Comparison of ENCODE assay signal across 19 cellular contexts in the genomic region with DNA sequence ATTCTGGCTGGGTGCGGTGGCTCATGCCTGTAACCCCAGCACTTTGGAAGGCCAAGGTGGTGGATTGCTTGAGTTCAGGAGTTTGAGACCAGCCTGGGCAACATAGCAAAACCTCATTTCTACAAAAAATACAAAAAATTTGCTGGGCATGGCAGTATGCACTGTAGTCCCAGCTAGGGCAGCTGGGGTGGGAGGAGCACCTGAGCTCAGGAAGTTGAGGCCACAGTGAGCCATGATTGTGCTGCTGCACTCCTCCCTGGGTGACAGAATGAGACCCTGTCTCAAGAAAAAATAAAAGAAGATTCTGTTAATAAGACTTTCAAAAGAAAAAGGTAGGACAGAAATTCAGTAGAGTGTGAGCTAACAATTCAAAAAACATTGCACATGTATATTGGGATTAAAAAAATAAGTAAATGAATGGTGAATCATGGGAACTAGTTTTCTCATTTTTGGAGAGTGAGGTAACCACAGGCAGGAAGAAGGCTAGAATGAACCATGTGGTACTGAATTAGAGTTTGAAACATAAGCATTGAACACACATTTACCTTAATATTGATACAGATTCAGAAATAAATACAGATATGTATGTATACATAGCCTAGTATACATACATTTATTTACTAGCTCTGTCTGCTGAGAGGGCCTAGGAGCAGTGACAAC. TPM values are rescaled to one million over a fixed set of nuclear protein-coding genes. Genes with fewer than 3 reads are reported as not detected.
A peak's percentile ranks its signal among the peaks of the same experiment; 100 is the strongest.
DNase-seq lines count a peak whose midpoint lies in the region; ATAC-seq and TF ChIP-seq lines count a peak whose summit lies in the region.
"Had no signal": no experiment of that assay in that cellular context is flagged by ENCODE, and none has a peak within 500 bp of the region (broad histone marks: within the 10 kb centered on the region; RNA-seq: fewer than 3 reads in every experiment).

No MANE protein-coding gene starts in this region.

- peaks cover 11% of the 10 kb centered on the region for H3K36me3 Mint-ChIP-seq in activated CD4-positive, alpha-beta memory T cell treated with anti-CD3 and anti-CD28 coated beads, Interleukin-2, amount 10 ng/mL, durations not matched to agents 7 days and 5 days (ENCODE audit: low read depth)
- peaks cover 28% of the 10 kb centered on the region for H3K36me3 Mint-ChIP-seq in activated CD4-positive, alpha-beta memory T cell treated with anti-CD3 and anti-CD28 coated beads for 36 hours
- peaks cover 7 to 29% (median 12%) of the 10 kb centered on the region in 3 donors for H3K36me3 Mint-ChIP-seq in CD8-positive, alpha-beta memory T cell
- peaks cover 41% of the 10 kb centered on the region for H3K36me3 Mint-ChIP-seq in activated CD8-positive, alpha-beta T cell treated with anti-CD3 and anti-CD28 coated beads for 36 hours (ENCODE audit: low read depth)

- H3K9me3 ChIP-seq in CD8-positive, alpha-beta memory T cell (ENCODE audit: low read length), result no peaks in the 10 kb centered on the region
- peaks cover 9% of the 10 kb centered on the region; the same call in 1 of the 2 replicates for H3K9me3 ChIP-seq in SJCRH30 (replicated peaks)
- H3K9me3 ChIP-seq: Peyer's patch had no signal

- H3K4me3 ChIP-seq in CD8-positive, alpha-beta memory T cell (ENCODE audit: low read length), result no peak overlapping the region
- no peak overlapping the region for H3K4me3 ChIP-seq in SJCRH30
- H3K4me3 ChIP-seq: Peyer's patch had no signal

- no peak overlapping the region for H3K27ac ChIP-seq in CD8-positive, alpha-beta memory T cell (ENCODE audit: low read depth, low read length)
- no peak overlapping the region for H3K27ac ChIP-seq in SJCRH30
- H3K27ac ChIP-seq: Peyer's patch had no signal

- no peak for DNase-seq in activated CD4-positive, alpha-beta memory T cell treated with anti-CD3 and anti-CD28 coated beads, Interleukin-2, amount 10 ng/mL, durations not matched to agents 7 days and 5 days
- DNase-seq in activated CD4-positive, alpha-beta memory T cell treated with anti-CD3 and anti-CD28 coated beads for 36 hours, result no peak
- DNase-seq in CD8-positive, alpha-beta memory T cell, result no peak
- DNase-seq in activated CD8-positive, alpha-beta T cell treated with anti-CD3 and anti-CD28 coated beads for 36 hours, result no peak
- DNase-seq in iris pigment epithelial cell (ENCODE audit: low read depth) (peak; percentile 4), SJCRH30 (no peak), medulla oblongata (ENCODE audit: extremely low spot score) (no peak)
- DNase-seq: DMS 273 treated with DMSO at 0.1 percent for 48 hours, DMS79 treated with DMSO at 0.1 percent for 48 hours, GDM1, NCI-H1105, NCI-H2029 treated with DMSO at 0.1 percent for 48 hours, NCI-H226, NCI-H510A treated with DMSO at 0.1 percent for 48 hours, NCI-H774, Peyer's patch had no signal

- no peak for TF ChIP-seq CTCF in activated CD8-positive, alpha-beta T cell treated with anti-CD3 and anti-CD28 coated beads for 36 hours (IDR thresholded peaks at IDR 0.05)

- POLR2A ChIA-PET in activated CD4-positive, alpha-beta memory T cell treated with anti-CD3 and anti-CD28 coated beads, Interleukin-2, amount 10 ng/mL, durations not matched to agents 7 days and 5 days (lab: Charles Lee), result no interaction called here
- POLR2A ChIA-PET in activated CD4-positive, alpha-beta memory T cell treated with anti-CD3 and anti-CD28 coated beads for 36 hours (lab: Charles Lee), result no interaction called here
- POLR2A ChIA-PET in CD8-positive, alpha-beta memory T cell (lab: Charles Lee), result no interaction called here
- POLR2A ChIA-PET in activated CD8-positive, alpha-beta T cell treated with anti-CD3 and anti-CD28 coated beads for 36 hours (lab: Charles Lee), result no interaction called here

- H3K4me1 Mint-ChIP-seq in activated CD4-positive, alpha-beta memory T cell treated with anti-CD3 and anti-CD28 coated beads, Interleukin-2, amount 10 ng/mL, durations not matched to agents 7 days and 5 days, result peaks cover 23% of the 10 kb centered on the region
- peaks cover 25% of the 10 kb centered on the region for H3K4me1 Mint-ChIP-seq in activated CD4-positive, alpha-beta memory T cell treated with anti-CD3 and anti-CD28 coated beads for 36 hours (ENCODE audit: low read depth)
- peaks cover 44 to 67% (median 63%) of the 10 kb centered on the region in 3 donors for H3K4me1 Mint-ChIP-seq in CD8-positive, alpha-beta memory T cell
- H3K4me1 Mint-ChIP-seq in activated CD8-positive, alpha-beta T cell treated with anti-CD3 and anti-CD28 coated beads for 36 hours (ENCODE audit: low read depth), result peaks cover 26% of the 10 kb centered on the region

- peak overlapping the region; percentile 17 for H3K27ac Mint-ChIP-seq in activated CD4-positive, alpha-beta memory T cell treated with anti-CD3 and anti-CD28 coated beads, Interleukin-2, amount 10 ng/mL, durations not matched to agents 7 days and 5 days
- no peak overlapping the region for H3K27ac Mint-ChIP-seq in activated CD4-positive, alpha-beta memory T cell treated with anti-CD3 and anti-CD28 coated beads for 36 hours
- peak overlapping the region in 3 of 8 donors; percentile 6 to 64 (median 11) for H3K27ac Mint-ChIP-seq in CD8-positive, alpha-beta memory T cell
- peak overlapping the region; percentile 17 for H3K27ac Mint-ChIP-seq in activated CD8-positive, alpha-beta T cell treated with anti-CD3 and anti-CD28 coated beads for 36 hours

- H3K27me3 Mint-ChIP-seq in activated CD4-positive, alpha-beta memory T cell treated with anti-CD3 and anti-CD28 coated beads, Interleukin-2, amount 10 ng/mL, durations not matched to agents 7 days and 5 days, result no peaks in the 10 kb centered on the region
- no peaks in the 10 kb centered on the region for H3K27me3 Mint-ChIP-seq in activated CD4-positive, alpha-beta memory T cell treated with anti-CD3 and anti-CD28 coated beads for 36 hours
- peaks cover 0 to 1% of the 10 kb centered on the region in 2 donors for H3K27me3 Mint-ChIP-seq in CD8-positive, alpha-beta memory T cell
- no peaks in the 10 kb centered on the region for H3K27me3 Mint-ChIP-seq in activated CD8-positive, alpha-beta T cell treated with anti-CD3 and anti-CD28 coated beads for 36 hours
- H3K27me3 Mint-ChIP-seq: IgD-negative memory B cell had no signal

- H3K36me3 ChIP-seq in CD8-positive, alpha-beta memory T cell (ENCODE audit: insufficient read depth, low read length), result no peaks in the 10 kb centered on the region
- peaks cover 6% of the 10 kb centered on the region for H3K36me3 ChIP-seq in SJCRH30
- H3K36me3 ChIP-seq: Peyer's patch had no signal

- H3K4me3 Mint-ChIP-seq in activated CD4-positive, alpha-beta memory T cell treated with anti-CD3 and anti-CD28 coated beads, Interleukin-2, amount 10 ng/mL, durations not matched to agents 7 days and 5 days, result no peak overlapping the region
- H3K4me3 Mint-ChIP-seq in activated CD4-positive, alpha-beta memory T cell treated with anti-CD3 and anti-CD28 coated beads for 36 hours, result no peak overlapping the region
- peak overlapping the region in 4 of 7 donors; percentile 3 to 23 (median 11) for H3K4me3 Mint-ChIP-seq in CD8-positive, alpha-beta memory T cell
- H3K4me3 Mint-ChIP-seq in activated CD8-positive, alpha-beta T cell treated with anti-CD3 and anti-CD28 coated beads for 36 hours, result no peak overlapping the region
- H3K4me3 Mint-ChIP-seq: CD14-positive monocyte, IgD-negative memory B cell had no signal

- peak; percentile 37 for ATAC-seq in activated CD8-positive, alpha-beta T cell treated with anti-CD3 and anti-CD28 coated beads for 36 hours
- no peak for ATAC-seq in GM18867 (IDR thresholded peaks at IDR 0.05; ENCODE audit: unreplicated experiment)

- H3K27me3 ChIP-seq in CD8-positive, alpha-beta memory T cell (ENCODE audit: insufficient read depth, low read length, poor library complexity, severe bottlenecking), result no peaks in the 10 kb centered on the region
- H3K27me3 ChIP-seq in SJCRH30, result no peaks in the 10 kb centered on the region
- H3K27me3 ChIP-seq: Peyer's patch had no signal

- intact Hi-C loops in activated CD4-positive, alpha-beta memory T cell treated with anti-CD3 and anti-CD28 coated beads for 36 hours (cut with micrococcal nuclease), result loop anchor here (2.0 kb wide), 1 partner anchor 22 kb away; no protein-coding TSS in a partner anchor
- intact Hi-C loops in activated CD8-positive, alpha-beta T cell treated with anti-CD3 and anti-CD28 coated beads for 36 hours (cut with micrococcal nuclease), result no loop called here

- peaks cover 13% of the 10 kb centered on the region for H3K4me1 ChIP-seq in CD8-positive, alpha-beta memory T cell (ENCODE audit: insufficient read depth, low read length)
- no peaks in the 10 kb centered on the region for H3K4me1 ChIP-seq in SJCRH30

- CTCF ChIA-PET in activated CD4-positive, alpha-beta memory T cell treated with anti-CD3 and anti-CD28 coated beads, Interleukin-2, amount 10 ng/mL, durations not matched to agents 7 days and 5 days (lab: Charles Lee), result interaction anchor here (0.9 kb wide), 1 partner anchor 17 kb away, joined by 4 read pairs; no protein-coding TSS in a partner anchor
- CTCF ChIA-PET in activated CD4-positive, alpha-beta memory T cell treated with anti-CD3 and anti-CD28 coated beads for 36 hours (lab: Charles Lee), result interaction anchor here (1.0 kb wide), 1 partner anchor 36 kb away, joined by 3 read pairs; no protein-coding TSS in a partner anchor
- CTCF ChIA-PET in CD8-positive, alpha-beta memory T cell (lab: Charles Lee), result no interaction called here
- CTCF ChIA-PET in activated CD8-positive, alpha-beta T cell treated with anti-CD3 and anti-CD28 coated beads for 36 hours (lab: Charles Lee), result no interaction called here

- H3K9me3 Mint-ChIP-seq in activated CD4-positive, alpha-beta memory T cell treated with anti-CD3 and anti-CD28 coated beads, Interleukin-2, amount 10 ng/mL, durations not matched to agents 7 days and 5 days, result peaks cover 32% of the 10 kb centered on the region
- peaks cover 38% of the 10 kb centered on the region for H3K9me3 Mint-ChIP-seq in activated CD4-positive, alpha-beta memory T cell treated with anti-CD3 and anti-CD28 coated beads for 36 hours
- H3K9me3 Mint-ChIP-seq in CD8-positive, alpha-beta memory T cell, result peaks cover 0 to 17% (median 6%) of the 10 kb centered on the region in 5 donors
- peaks cover 34% of the 10 kb centered on the region for H3K9me3 Mint-ChIP-seq in activated CD8-positive, alpha-beta T cell treated with anti-CD3 and anti-CD28 coated beads for 36 hours

RNA-seq across cellular contexts. Expression of gene NCOA1, which starts 53.5 kb away (rescaled TPM):
- 10 to 100 TPM; 15.8 to 16.6 TPM for total RNA-seq in activated CD4-positive, alpha-beta memory T cell treated with anti-CD3 and anti-CD28 coated beads, Interleukin-2, amount 10 ng/mL, durations not matched to agents 7 days and 5 days
- total RNA-seq in activated CD4-positive, alpha-beta memory T cell treated with anti-CD3 and anti-CD28 coated beads for 36 hours, result 10 to 100 TPM; 21.3 to 24.0 TPM
- 10 to 100 TPM; 32.2 to 35.7 TPM for total RNA-seq in CD8-positive, alpha-beta memory T cell
- polyA plus RNA-seq in CD8-positive, alpha-beta memory T cell, result 32.7 TPM
- 10 to 100 TPM; 16.8 to 17.1 TPM for total RNA-seq in activated CD8-positive, alpha-beta T cell treated with anti-CD3 and anti-CD28 coated beads for 36 hours
- total RNA-seq in SJCRH30 (2014; rRNA removed; shearing (Covaris generic)), result 113 and 121 TPM in 2 replicates

Comparison
In these comparisons a context has a peak if more than half of its experiments do, and no peak if none do; other contexts are left out.
1. H3K4me3 Mint-ChIP-seq: peak in CD8-positive, alpha-beta memory T cell (4 of 7); none in activated CD4-positive, alpha-beta memory T cell treated with anti-CD3 and anti-CD28 coated beads, Interleukin-2, amount 10 ng/mL, durations not matched to agents 7 days and 5 days (single experiment), activated CD4-positive, alpha-beta memory T cell treated with anti-CD3 and anti-CD28 coated beads for 36 hours (single experiment) and activated CD8-positive, alpha-beta T cell treated with anti-CD3 and anti-CD28 coated beads for 36 hours (single experiment).
2. CTCF ChIA-PET loops: an anchor here in activated CD4-positive, alpha-beta memory T cell treated with anti-CD3 and anti-CD28 coated beads, Interleukin-2, amount 10 ng/mL, durations not matched to agents 7 days and 5 days (0.9 kb wide) and activated CD4-positive, alpha-beta memory T cell treated with anti-CD3 and anti-CD28 coated beads for 36 hours (1.0 kb wide); none called in CD8-positive, alpha-beta memory T cell and activated CD8-positive, alpha-beta T cell treated with anti-CD3 and anti-CD28 coated beads for 36 hours.